In the genomic region with DNA sequence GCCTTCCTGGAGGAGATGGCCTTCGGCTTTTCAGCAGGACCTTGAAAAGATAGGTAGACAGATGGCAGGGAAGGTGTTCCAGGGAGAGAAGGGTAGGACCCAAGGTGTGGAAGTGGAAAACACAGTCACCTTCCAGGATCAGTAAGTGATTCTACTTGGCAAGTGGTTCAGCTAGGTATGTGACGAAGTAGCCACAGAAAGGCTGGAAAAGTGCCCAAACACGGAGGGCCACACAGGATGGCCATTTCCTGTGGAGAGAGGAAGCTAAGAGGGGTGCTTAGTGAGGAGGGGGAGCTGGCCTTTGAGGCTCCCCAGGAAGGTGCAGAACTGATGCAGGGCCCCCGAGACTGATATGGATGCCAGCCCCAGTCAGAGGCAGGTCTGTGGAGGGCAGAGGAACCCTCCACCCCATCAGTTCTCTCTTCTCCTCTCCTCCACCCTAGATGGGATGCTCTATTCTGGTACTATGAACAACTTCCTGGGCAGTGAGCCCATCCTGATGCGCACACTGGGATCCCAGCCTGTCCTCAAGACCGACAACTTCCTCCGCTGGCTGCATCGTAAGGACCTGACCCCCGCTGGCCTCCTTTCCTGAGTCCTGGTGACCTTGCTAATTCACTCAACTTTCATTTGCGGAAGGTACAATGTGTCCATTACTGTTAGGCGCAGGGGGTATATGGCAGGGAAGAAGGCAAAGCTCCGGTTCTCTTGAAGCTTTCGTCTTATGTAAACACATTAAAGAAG, we compare ENCODE assay signal across 9 cellular contexts. TPM values are rescaled to one million over a fixed set of nuclear protein-coding genes. Genes with fewer than 3 reads are reported as not detected.
DNase-seq lines count a peak whose midpoint lies in the region; ATAC-seq, FAIRE-seq and TF ChIP-seq lines count a peak whose summit lies in the region.
"Had no signal": no experiment of that assay in that cellular context is flagged by ENCODE, and none has a peak within 500 bp of the region (broad histone marks: within the 10 kb centered on the region; RNA-seq: fewer than 3 reads in every experiment).

No MANE protein-coding gene starts in this region.

- no peaks in the 10 kb centered on the region for H3K27me3 ChIP-seq in K562 (ENCODE audit: control insufficient read depth in 2 of 2, insufficient read depth in 2 of 2, low read length in 2 of 2)
- H3K27me3 ChIP-seq: left lung had no signal

- H3K79me2 ChIP-seq in OCI-LY7 (ENCODE audit: insufficient read depth, low read depth, low read length) = peaks cover 40% of the 10 kb centered on the region
- H3K79me2 ChIP-seq in K562 (ENCODE audit: control insufficient read depth, insufficient read depth, low read length) = no peaks in the 10 kb centered on the region

- peak overlapping the region; percentile 72 to 79 for H3K4me3 Mint-ChIP-seq in stimulated activated naive CD8-positive, alpha-beta T cell treated with anti-CD3 and anti-CD28 coated beads, Interleukin-15, amount 100 ng/mL, for 72 hours

- TF ChIP-seq EP300 in K562 (IDR thresholded peaks at IDR 0.05; ENCODE audit: low read length) = no peak

- intact Hi-C loops in OCI-LY7 (cut with micrococcal nuclease; ENCODE audit: unreplicated experiment) = loop anchor here (5.0 kb wide), 1 partner anchor 342 kb away; the partner anchor contains the start of gene MEF2D
- intact Hi-C loops in K562 (cut with micrococcal nuclease) = no loop called here

- POLR2A ChIA-PET in OCI-LY7 (lab: Charles Lee) = interaction anchor here (0.8 to 1.6 kb wide), 2 partner anchors 10 to 13 kb away, joined by 4 read pairs; no protein-coding TSS in a partner anchor
- POLR2A ChIA-PET in K562 (lab: Yijun Ruan, JAX) = interaction anchor here (0.6 to 1.6 kb wide), 3 partner anchors 10 to 53 kb away, joined by 3 to 6 read pairs (median 6); partner anchors contain the start of gene PMF1

- no peak overlapping the region for H2AFZ ChIP-seq in OCI-LY7 (ENCODE audit: low read length)
- H2AFZ ChIP-seq in K562 (ENCODE audit: low read depth, low read length) = peak overlapping the region; percentile 97

- H3K4me3 ChIP-seq in OCI-LY7 (ENCODE audit: low read depth, low read length, poor library complexity, severe bottlenecking) (no peak overlapping the region), K562 (peak overlapping the region; percentile 37)

- no peak for DNase-seq in OCI-LY7 (ENCODE audit: low spot score)
- no peak for DNase-seq in K562 (ENCODE audit: extremely low read depth in 1 of 4, low spot score in 3 of 4)
- peak; percentile 37 for DNase-seq in islet precursor cell
- no peak for DNase-seq in stimulated activated naive CD8-positive, alpha-beta T cell treated with anti-CD3 and anti-CD28 coated beads, Interleukin-15, amount 100 ng/mL, for 72 hours
- DNase-seq in SW 1271 (lab: John Stamatoyannopoulos, UW) = no peak

- in situ Hi-C loops in K562 (cut with MboI) = no loop called here

- peaks cover 2% of the 10 kb centered on the region; the same call in 1 of the 2 replicates for H3K9me3 ChIP-seq in OCI-LY7 (ENCODE audit: low read length)
- H3K9me3 ChIP-seq in K562 (replicated peaks; ENCODE audit: control insufficient read depth, insufficient read depth, low read depth, low read length) = no peaks in the 10 kb centered on the region
- H3K9me3 ChIP-seq: left lung had no signal

- WGBS in K562 (ENCODE audit: insufficient coverage, low coverage, missing lambda C conversion rate) = 52% methylated on average over 10 of the region's 13 CpGs

- peak overlapping the region; percentile 95 for H3K27ac ChIP-seq in OCI-LY7 (ENCODE audit: low read depth, low read length, poor library complexity, severe bottlenecking)
- peak overlapping the region; percentile 60; the same call in 1 of the 3 replicates for H3K27ac ChIP-seq in K562 (ENCODE audit: extremely low read depth, low read depth, low read length)

- BruUV-seq in OCI-LY7 (replicated peaks; lab: Mats Ljungman, UMichigan) (no TSS peak), K562 (replicated peaks; lab: Mats Ljungman, UMichigan) (no TSS peak)

- peak overlapping the region; percentile 61 to 84 for H3K9ac ChIP-seq in K562 (ENCODE audit: insufficient read depth in 1 of 2, low read depth in 2 of 2, low read length in 2 of 2)

- TF ChIP-seq CTCF in OCI-LY7 (conservative IDR thresholded peaks at IDR 0.05; ENCODE audit: low read length) (no peak), K562 (IDR thresholded peaks at IDR 0.05 in 2 of 3, conservative IDR thresholded peaks at IDR 0.05 in 1 of 3; ENCODE audit: insufficient read depth in 2 of 3, low read depth in 1 of 3, low read length in 3 of 3) (no peak)

- ATAC-seq in K562 (peak; percentile 5; the same call in 2 of the 3 replicates), HG02588 (IDR thresholded peaks at IDR 0.05; ENCODE audit: unreplicated experiment) (no peak), HG02678 (IDR thresholded peaks at IDR 0.05; ENCODE audit: unreplicated experiment) (no peak), GM18873 (IDR thresholded peaks at IDR 0.05; ENCODE audit: low FRiP score, unreplicated experiment) (no peak)
- ATAC-seq in stimulated activated naive CD8-positive, alpha-beta T cell treated with anti-CD3 and anti-CD28 coated beads, Interleukin-15, amount 100 ng/mL, for 72 hours = no peak

- H3K27me3 Mint-ChIP-seq in stimulated activated naive CD8-positive, alpha-beta T cell treated with anti-CD3 and anti-CD28 coated beads, Interleukin-15, amount 100 ng/mL, for 72 hours = peaks cover 11% of the 10 kb centered on the region

- no peak overlapping the region for H3K27ac Mint-ChIP-seq in stimulated activated naive CD8-positive, alpha-beta T cell treated with anti-CD3 and anti-CD28 coated beads, Interleukin-15, amount 100 ng/mL, for 72 hours

- no peak for TF ChIP-seq POLR2A in K562 (conservative IDR thresholded peaks at IDR 0.05)

- H3K9me1 ChIP-seq in K562 (ENCODE audit: control insufficient read depth, insufficient read depth, low read length) = no peaks in the 10 kb centered on the region

- peaks cover 74% of the 10 kb centered on the region for H3K4me1 Mint-ChIP-seq in stimulated activated naive CD8-positive, alpha-beta T cell treated with anti-CD3 and anti-CD28 coated beads, Interleukin-15, amount 100 ng/mL, for 72 hours

- no peaks in the 10 kb centered on the region for H3K9me2 ChIP-seq in OCI-LY7 (ENCODE audit: insufficient read depth, low read length)

- no peak for FAIRE-seq in K562 (lab: Jason Lieb, UNC)

- CTCF ChIA-PET in OCI-LY7 (lab: Charles Lee; ENCODE audit: unreplicated experiment) (no interaction called here), K562 (lab: Yijun Ruan, JAX; ENCODE audit: low intra/inter-chr PET ratio) (no interaction called here)

- H3K36me3 ChIP-seq in OCI-LY7 (ENCODE audit: insufficient read depth, low read length) (peaks cover 85% of the 10 kb centered on the region), K562 (ENCODE audit: control insufficient read depth, insufficient read depth, low read length) (no peaks in the 10 kb centered on the region)

- H4K20me1 ChIP-seq in OCI-LY7 (ENCODE audit: insufficient read depth, low read length) (no peaks in the 10 kb centered on the region), K562 (replicated peaks; ENCODE audit: control insufficient read depth, insufficient read depth, low read length) (no peaks in the 10 kb centered on the region)

- no peak overlapping the region for H3K4me2 ChIP-seq in OCI-LY7 (ENCODE audit: low read length)
- peak overlapping the region; percentile 85 for H3K4me2 ChIP-seq in K562 (ENCODE audit: insufficient read depth, low read length)

- no peak for TF ChIP-seq RAD21 in K562 (CRISPR knock-in tag; conservative IDR thresholded peaks at IDR 0.05 in 1 of 2, IDR thresholded peaks at IDR 0.05 in 1 of 2)

- peaks cover 50% of the 10 kb centered on the region for H3K4me1 ChIP-seq in OCI-LY7 (ENCODE audit: insufficient read depth, low read length, poor library complexity, severe bottlenecking)
- peaks cover 23% of the 10 kb centered on the region in 2 experiments for H3K4me1 ChIP-seq in K562 (replicated peaks in 1 of 2; ENCODE audit: control insufficient read depth in 2 of 2, insufficient read depth in 2 of 2, low read length in 2 of 2)

- H3K9me3 Mint-ChIP-seq in stimulated activated naive CD8-positive, alpha-beta T cell treated with anti-CD3 and anti-CD28 coated beads, Interleukin-15, amount 100 ng/mL, for 72 hours = peaks cover 3 to 4% of the 10 kb centered on the region in 2 donors

RNA-seq across cellular contexts. Expression of gene SEMA4A, which starts 6.8 kb away (rescaled TPM):
- total RNA-seq in OCI-LY7 (2014; rRNA removed; shearing (Covaris generic)) = 77.8 and 81.2 TPM in 2 replicates
- total RNA-seq in OCI-LY7 (2022) = 196 and 205 TPM in 2 replicates
- 2.6 and 4.3 TPM in 2 replicates for total RNA-seq in K562 (2011; cell fraction: chromatin; rRNA removed; ENCODE audit: low replicate concordance)
- total RNA-seq in K562 (2011; cell fraction: nucleolus; rRNA removed) = 3.5 and 4.1 TPM in 2 replicates
- total RNA-seq in K562 (2011; cell fraction: nucleoplasm; rRNA removed) = 3.1 and 4.4 TPM in 2 replicates
- 0.45 and 0.49 TPM in 2 replicates for total RNA-seq in K562 (2014; rRNA removed)
- 0.38 and 0.40 TPM in 2 replicates for total RNA-seq in K562 (2014; rRNA removed; fragmentation: Illumina TruSeq; extraction: Trizol)
- total RNA-seq in K562 (2015; rRNA removed; fragmentation: Illumina TruSeq; extraction: Trizol) = 0.40 and 0.72 TPM in 2 replicates
- total RNA-seq in K562 (2021) = 1.4 and 1.9 TPM in 2 replicates
- polyA plus RNA-seq in K562 (2011; rRNA removed) = 1.7 and 3.2 TPM in 2 replicates
- polyA plus RNA-seq in K562 (2011; cell fraction: cytosol; rRNA removed) = 2.0 and 2.8 TPM in 2 replicates
- 15.5 and 18.8 TPM in 2 replicates for polyA plus RNA-seq in K562 (2011; cell fraction: nucleus; rRNA removed)
- polyA plus RNA-seq in K562 (2012) = 0.77 and 2.6 TPM in 2 replicates
- 0.79 and 1.1 TPM in 2 replicates for polyA plus RNA-seq in K562 (2014; fragmentation: Illumina TruSeq; extraction: Trizol)
- polyA plus RNA-seq in K562 (2014; fragmentation: Nextera tagmentation; extraction: Ambion mirVana) = under 1 TPM; 0.04 to 0.06 TPM
- 1.0 and 1.5 TPM in 2 replicates for polyA plus RNA-seq in K562 (2014; rRNA removed)
- 0.53 and 0.96 TPM in 2 replicates for polyA minus RNA-seq in K562 (2011; rRNA and poly(A)+ RNA removed)
- polyA minus RNA-seq in K562 (2011; cell fraction: cytosol; rRNA and poly(A)+ RNA removed) = 1.7 and 2.1 TPM in 2 replicates
- 1.3 and 2.0 TPM in 2 replicates for polyA minus RNA-seq in K562 (2011; cell fraction: nucleus; rRNA and poly(A)+ RNA removed)

RNA-seq across cellular contexts. Expression of gene SLC25A44, which starts 33.7 kb away (rescaled TPM):
- total RNA-seq in OCI-LY7 (2014; rRNA removed; shearing (Covaris generic)) = 8.5 and 11.0 TPM in 2 replicates
- 22.5 and 26.1 TPM in 2 replicates for total RNA-seq in OCI-LY7 (2022)
- total RNA-seq in K562 (2011; cell fraction: chromatin; rRNA removed; ENCODE audit: low replicate concordance) = 27.5 and 49.0 TPM in 2 replicates
- 26.7 and 31.0 TPM in 2 replicates for total RNA-seq in K562 (2011; cell fraction: nucleolus; rRNA removed)
- total RNA-seq in K562 (2011; cell fraction: nucleoplasm; rRNA removed) = 35.9 and 47.6 TPM in 2 replicates
- total RNA-seq in K562 (2014; rRNA removed) = 9.0 and 13.9 TPM in 2 replicates
- 11.9 and 12.2 TPM in 2 replicates for total RNA-seq in K562 (2014; rRNA removed; fragmentation: Illumina TruSeq; extraction: Trizol)
- 12.2 and 12.5 TPM in 2 replicates for total RNA-seq in K562 (2015; rRNA removed; fragmentation: Illumina TruSeq; extraction: Trizol)
- total RNA-seq in K562 (2021) = 12.7 and 16.2 TPM in 2 replicates
- 21.8 and 27.7 TPM in 2 replicates for polyA plus RNA-seq in K562 (2011; rRNA removed)
- 18.8 and 22.8 TPM in 2 replicates for polyA plus RNA-seq in K562 (2011; cell fraction: cytosol; rRNA removed)
- polyA plus RNA-seq in K562 (2011; cell fraction: nucleus; rRNA removed) = 22.5 and 23.8 TPM in 2 replicates
- polyA plus RNA-seq in K562 (2012) = 8.6 and 12.8 TPM in 2 replicates
- polyA plus RNA-seq in K562 (2014; fragmentation: Illumina TruSeq; extraction: Trizol) = 22.8 and 25.2 TPM in 2 replicates
- 1 to 10 TPM; 4.4 to 7.5 TPM for polyA plus RNA-seq in K562 (2014; fragmentation: Nextera tagmentation; extraction: Ambion mirVana)
- 11.2 and 12.8 TPM in 2 replicates for polyA plus RNA-seq in K562 (2014; rRNA removed)
- 22.9 and 29.2 TPM in 2 replicates for polyA minus RNA-seq in K562 (2011; rRNA and poly(A)+ RNA removed)
- 9.1 and 11.3 TPM in 2 replicates for polyA minus RNA-seq in K562 (2011; cell fraction: cytosol; rRNA and poly(A)+ RNA removed)
- 7.4 and 9.0 TPM in 2 replicates for polyA minus RNA-seq in K562 (2011; cell fraction: nucleus; rRNA and poly(A)+ RNA removed)

RNA-seq across cellular contexts. Expression of gene LMNA, which starts 45.7 kb away (rescaled TPM):
- 12.9 and 14.3 TPM in 2 replicates for total RNA-seq in OCI-LY7 (2014; rRNA removed; shearing (Covaris generic))
- total RNA-seq in OCI-LY7 (2022) (5.0 and 6.5 TPM in 2 replicates), K562 (2014; rRNA removed) (250 and 267 TPM in 2 replicates), K562 (2014; rRNA removed; fragmentation: Illumina TruSeq; extraction: Trizol) (41.3 and 44.0 TPM in 2 replicates), K562 (2015; rRNA removed; fragmentation: Illumina TruSeq; extraction: Trizol) (89.1 and 97.7 TPM in 2 replicates), K562 (2021) (347 and 354 TPM in 2 replicates)
- 84.8 and 209 TPM in 2 replicates for total RNA-seq in K562 (2011; cell fraction: chromatin; rRNA removed; ENCODE audit: low replicate concordance)
- total RNA-seq in K562 (2011; cell fraction: nucleolus; rRNA removed) = 154 and 172 TPM in 2 replicates
- total RNA-seq in K562 (2011; cell fraction: nucleoplasm; rRNA removed) = 95.4 and 117 TPM in 2 replicates
- polyA plus RNA-seq in K562 (2011; rRNA removed) (88.2 and 129 TPM in 2 replicates), K562 (2014; fragmentation: Illumina TruSeq; extraction: Trizol) (77.1 and 104 TPM in 2 replicates), K562 (2014; fragmentation: Nextera tagmentation; extraction: Ambion mirVana) (1 to 10 TPM in 1 of 2 experiments, under 1 TPM in 1; 1.00 to 4.5 TPM), K562 (2014; rRNA removed) (123 and 166 TPM in 2 replicates)
- polyA plus RNA-seq in K562 (2011; cell fraction: cytosol; rRNA removed) = 116 and 274 TPM in 2 replicates
- 154 and 164 TPM in 2 replicates for polyA plus RNA-seq in K562 (2011; cell fraction: nucleus; rRNA removed)
- polyA plus RNA-seq in K562 (2012) = 193 TPM in 2 replicates
- 104 and 109 TPM in 2 replicates for polyA minus RNA-seq in K562 (2011; rRNA and poly(A)+ RNA removed)
- 151 and 176 TPM in 2 replicates for polyA minus RNA-seq in K562 (2011; cell fraction: cytosol; rRNA and poly(A)+ RNA removed)
- 47.4 and 69.6 TPM in 2 replicates for polyA minus RNA-seq in K562 (2011; cell fraction: nucleus; rRNA and poly(A)+ RNA removed)

RNA-seq across cellular contexts. Expression of gene PMF1, which starts 52.6 kb away (rescaled TPM):
- total RNA-seq in OCI-LY7 (2014; rRNA removed; shearing (Covaris generic)) = 82.5 and 88.3 TPM in 2 replicates
- total RNA-seq in OCI-LY7 (2022) (67.5 and 75.5 TPM in 2 replicates), K562 (2014; rRNA removed) (88.4 and 88.8 TPM in 2 replicates), K562 (2014; rRNA removed; fragmentation: Illumina TruSeq; extraction: Trizol) (44.2 and 50.3 TPM in 2 replicates), K562 (2015; rRNA removed; fragmentation: Illumina TruSeq; extraction: Trizol) (61.5 and 63.0 TPM in 2 replicates), K562 (2021) (69.8 and 71.0 TPM in 2 replicates)
- 31.8 and 57.2 TPM in 2 replicates for total RNA-seq in K562 (2011; cell fraction: chromatin; rRNA removed; ENCODE audit: low replicate concordance)
- total RNA-seq in K562 (2011; cell fraction: nucleolus; rRNA removed) = 34.9 and 36.7 TPM in 2 replicates
- 40.1 and 51.5 TPM in 2 replicates for total RNA-seq in K562 (2011; cell fraction: nucleoplasm; rRNA removed)
- polyA plus RNA-seq in K562 (2011; rRNA removed) (74.1 and 79.0 TPM in 2 replicates), K562 (2014; fragmentation: Illumina TruSeq; extraction: Trizol) (80.5 and 82.2 TPM in 2 replicates), K562 (2014; fragmentation: Nextera tagmentation; extraction: Ambion mirVana) (10 to 100 TPM in 1 of 2 experiments, 1 to 10 TPM in 1; 9.4 to 18.9 TPM), K562 (2014; rRNA removed) (89.5 and 92.9 TPM in 2 replicates)
- 146 and 169 TPM in 2 replicates for polyA plus RNA-seq in K562 (2011; cell fraction: cytosol; rRNA removed)
- 53.6 and 54.3 TPM in 2 replicates for polyA plus RNA-seq in K562 (2011; cell fraction: nucleus; rRNA removed)
- polyA plus RNA-seq in K562 (2012) = 52.9 and 60.4 TPM in 2 replicates
- polyA minus RNA-seq in K562 (2011; rRNA and poly(A)+ RNA removed) = 28.4 and 28.8 TPM in 2 replicates
- 22.6 and 27.6 TPM in 2 replicates for polyA minus RNA-seq in K562 (2011; cell fraction: cytosol; rRNA and poly(A)+ RNA removed)
- 7.7 and 9.9 TPM in 2 replicates for polyA minus RNA-seq in K562 (2011; cell fraction: nucleus; rRNA and poly(A)+ RNA removed)

Comparison
In these comparisons a context has a peak if more than half of its experiments do, and no peak if none do; other contexts are left out.
1. RNA of gene SEMA4A, which starts 6.8 kb away (total RNA-seq): 77.8 to 205 TPM in OCI-LY7; 0.38 to 4.4 TPM in K562; every median in the first group is over 10 times any median in the second.